In genomic region chr1:100750002-100750885, GRCh38 we compare ENCODE assay signal across 1 cellular context.
TF ChIP-seq lines count a peak whose summit lies in the region.

No MANE protein-coding gene starts in this region.

TF ChIP-seq in GM23338, 12 proteins besides CTCF, POLR2A, EP300 and RAD21 (continued from another document):
- TF ChIP-seq, protein P1, sequence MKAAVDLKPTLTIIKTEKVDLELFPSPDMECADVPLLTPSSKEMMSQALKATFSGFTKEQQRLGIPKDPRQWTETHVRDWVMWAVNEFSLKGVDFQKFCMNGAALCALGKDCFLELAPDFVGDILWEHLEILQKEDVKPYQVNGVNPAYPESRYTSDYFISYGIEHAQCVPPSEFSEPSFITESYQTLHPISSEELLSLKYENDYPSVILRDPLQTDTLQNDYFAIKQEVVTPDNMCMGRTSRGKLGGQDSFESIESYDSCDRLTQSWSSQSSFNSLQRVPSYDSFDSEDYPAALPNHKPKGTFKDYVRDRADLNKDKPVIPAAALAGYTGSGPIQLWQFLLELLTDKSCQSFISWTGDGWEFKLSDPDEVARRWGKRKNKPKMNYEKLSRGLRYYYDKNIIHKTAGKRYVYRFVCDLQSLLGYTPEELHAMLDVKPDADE (IDR thresholded peaks at IDR 0.05), result no peak
- TF ChIP-seq ZNF462 (CRISPR knock-in tag; IDR thresholded peaks at IDR 0.05) (no peak), JUNB (IDR thresholded peaks at IDR 0.05; ENCODE audit: unreplicated experiment) (no peak), REST (IDR thresholded peaks at IDR 0.05; ENCODE audit: unreplicated experiment) (no peak), CREB1 (CRISPR knock-in tag; IDR thresholded peaks at IDR 0.05; ENCODE audit: low read depth) (no peak), ZNF331 (CRISPR knock-in tag; IDR thresholded peaks at IDR 0.05; ENCODE audit: low read depth) (no peak), EZH2 (IDR thresholded peaks at IDR 0.05; ENCODE audit: low read depth, unreplicated experiment) (no peak), ZNF114 (CRISPR knock-in tag; IDR thresholded peaks at IDR 0.05) (no peak), POLR2AphosphoS5 (IDR thresholded peaks at IDR 0.05; ENCODE audit: low read depth) (no peak), STAT1 (IDR thresholded peaks at IDR 0.05; ENCODE audit: unreplicated experiment) (no peak), EZH2phosphoT487 (IDR thresholded peaks at IDR 0.05; ENCODE audit: unreplicated experiment) (no peak)
TF ChIP-seq in GM23338: peak in this region for 0.
